Comparison of ENCODE assay signal across 22 cellular contexts in the genomic region with DNA sequence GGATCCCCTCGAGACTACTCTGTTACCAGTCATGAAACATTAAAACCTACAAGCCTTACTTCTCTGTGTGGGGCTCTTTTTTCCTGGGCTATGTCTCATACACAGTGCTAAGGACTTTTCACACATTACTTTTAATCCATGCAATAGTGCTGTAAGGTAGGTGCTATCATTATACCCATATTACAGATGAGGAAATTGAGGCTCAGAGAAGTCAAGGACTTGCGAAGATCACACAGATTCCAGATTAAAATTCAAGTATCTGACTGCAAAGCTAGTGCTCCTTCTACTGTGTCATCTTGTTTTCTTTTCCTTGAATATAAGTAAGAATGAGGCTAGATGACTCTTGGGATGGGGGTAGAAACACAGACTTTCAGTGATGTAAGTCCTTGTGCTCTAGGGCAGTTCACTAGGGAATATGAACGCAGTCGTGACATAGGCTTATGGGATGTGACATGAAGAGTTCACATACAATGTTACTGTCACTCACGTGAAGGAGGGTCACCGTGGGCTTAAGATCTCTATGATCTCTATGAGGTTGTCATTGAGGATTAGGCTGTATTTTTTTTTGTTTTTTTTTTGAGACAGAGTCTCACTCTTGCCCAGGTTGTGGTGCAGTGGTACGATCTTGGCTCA. TPM values are rescaled to one million over a fixed set of nuclear protein-coding genes. Genes with fewer than 3 reads are reported as not detected.
DNase-seq lines count a peak whose midpoint lies in the region; ATAC-seq and TF ChIP-seq lines count a peak whose summit lies in the region.
"Had no signal": no experiment of that assay in that cellular context is flagged by ENCODE, and none has a peak within 500 bp of the region (broad histone marks: within the 10 kb centered on the region; RNA-seq: fewer than 3 reads in every experiment).

No MANE protein-coding gene starts in this region.

- TF ChIP-seq POLR2A in gastroesophageal sphincter (IDR thresholded peaks at IDR 0.05): no peak

- H3K9me3 ChIP-seq in gastroesophageal sphincter (no peaks in the 10 kb centered on the region), stomach smooth muscle (ENCODE audit: control insufficient read depth in 2 of 2, low read length in 2 of 2) (no peaks in the 10 kb centered on the region), PC-9 (ENCODE audit: insufficient read depth, low read depth) (no peaks in the 10 kb centered on the region)

- WGBS in gastroesophageal sphincter (ENCODE audit: low coverage in 1 of 2), 2 donors: 51 to 60% methylated on average over 1 to 7 of the region's 7 CpGs

- H3K4me3 ChIP-seq in gastroesophageal sphincter (no peak overlapping the region), stomach smooth muscle (ENCODE audit: low read length in 2 of 2) (no peak overlapping the region), PC-9 (no peak overlapping the region)
- H3K4me3 ChIP-seq: BLaER1 treated with 17β-estradiol and CSF1 and Interleukin-3, amounts not matched to agents 10 nM and 100 nM; GM12878 had no signal

- no peak overlapping the region for H3K4me3 Mint-ChIP-seq in stimulated activated naive CD8-positive, alpha-beta T cell treated with anti-CD3 and anti-CD28 coated beads, Interleukin-15, amount 100 ng/mL, for 72 hours
- H3K4me3 Mint-ChIP-seq: B cell; CD8-positive, alpha-beta T cell; HFFc6 had no signal

- H4K20me1 ChIP-seq in PC-9 (ENCODE audit: insufficient read depth): no peaks in the 10 kb centered on the region
- H4K20me1 ChIP-seq: BLaER1 treated with 17β-estradiol and CSF1 and Interleukin-3, amounts not matched to agents 10 nM and 100 nM had no signal

- H3K79me2 ChIP-seq in PC-9 (ENCODE audit: low read depth): no peaks in the 10 kb centered on the region

- H3K4me1 ChIP-seq in gastroesophageal sphincter (peaks cover 0 to 7% (median 0%) of the 10 kb centered on the region in 3 donors), stomach smooth muscle (ENCODE audit: control insufficient read depth, insufficient read depth, low read length) (no peaks in the 10 kb centered on the region), PC-9 (replicated peaks; ENCODE audit: insufficient read depth) (peaks cover 9% of the 10 kb centered on the region)

- CTCF ChIA-PET in PC-9 (lab: Charles Lee): no interaction called here

- H3K27ac Mint-ChIP-seq in stimulated activated naive CD8-positive, alpha-beta T cell treated with anti-CD3 and anti-CD28 coated beads, Interleukin-15, amount 100 ng/mL, for 72 hours: peak overlapping the region; percentile 42 to 69
- H3K27ac Mint-ChIP-seq: B cell; CD8-positive, alpha-beta T cell; HFFc6 had no signal

- ATAC-seq in stimulated activated naive CD8-positive, alpha-beta T cell treated with anti-CD3 and anti-CD28 coated beads, Interleukin-15, amount 100 ng/mL, for 72 hours: no peak
- no peak for ATAC-seq in stimulated activated naive CD8-positive, alpha-beta T cell treated with anti-CD3 and anti-CD28 coated beads, Interleukin-15, Interleukin-2, amounts not matched to agents 100 U/mL and 50 U/mL, for 24 hours
- ATAC-seq in gastroesophageal sphincter: no peak
- ATAC-seq: CD8-positive, alpha-beta T cell; GM12878; HCT116 had no signal

- peaks cover 0 to 53% of the 10 kb centered on the region in 2 donors for H3K36me3 ChIP-seq in gastroesophageal sphincter
- peaks cover 40 to 50% of the 10 kb centered on the region in 2 donors for H3K36me3 ChIP-seq in stomach smooth muscle (ENCODE audit: control insufficient read depth in 2 of 2, insufficient read depth in 2 of 2, low read length in 2 of 2)
- H3K36me3 ChIP-seq in PC-9 (ENCODE audit: low read depth): no peaks in the 10 kb centered on the region
- H3K36me3 ChIP-seq: BLaER1 treated with 17β-estradiol and CSF1 and Interleukin-3, amounts not matched to agents 10 nM and 100 nM had no signal

- H3K27ac ChIP-seq in gastroesophageal sphincter: peak overlapping the region in 3 of 4 donors; percentile 44 to 77 (median 47)
- H3K27ac ChIP-seq in stomach smooth muscle (ENCODE audit: low read length): peak overlapping the region; percentile 41
- no peak overlapping the region for H3K27ac ChIP-seq in PC-9
- H3K27ac ChIP-seq: BLaER1 treated with 17β-estradiol and CSF1 and Interleukin-3, amounts not matched to agents 10 nM and 100 nM; HL-60 had no signal

- intact Hi-C loops in PC-9 (cut with micrococcal nuclease; ENCODE audit: unreplicated experiment): no loop called here

- TF ChIP-seq EP300 in gastroesophageal sphincter (IDR thresholded peaks at IDR 0.05): no peak

- H3F3A ChIP-seq in PC-9 (ENCODE audit: insufficient read depth, low read depth): peaks cover 4% of the 10 kb centered on the region; the same call in 1 of the 2 replicates

- H2AFZ ChIP-seq in PC-9: no peak overlapping the region

- BruUV-seq in PC-9 (replicated peaks; lab: Mats Ljungman, UMichigan): no TSS peak

- H3K27me3 ChIP-seq in gastroesophageal sphincter (no peaks in the 10 kb centered on the region), stomach smooth muscle (ENCODE audit: control insufficient read depth in 1 of 2, insufficient read depth in 2 of 2, low read length in 2 of 2) (no peaks in the 10 kb centered on the region), PC-9 (ENCODE audit: insufficient read depth, low read depth) (no peaks in the 10 kb centered on the region)
- H3K27me3 ChIP-seq: BLaER1 treated with 17β-estradiol and CSF1 and Interleukin-3, amounts not matched to agents 10 nM and 100 nM had no signal

- TF ChIP-seq CTCF in gastroesophageal sphincter (IDR thresholded peaks at IDR 0.05) (no peak), PC-9 (conservative IDR thresholded peaks at IDR 0.05) (no peak)

- H3K4me2 ChIP-seq in PC-9: no peak overlapping the region
- H3K4me2 ChIP-seq: BLaER1 treated with 17β-estradiol and CSF1 and Interleukin-3, amounts not matched to agents 10 nM and 100 nM had no signal

- H3K27me3 Mint-ChIP-seq in stimulated activated naive CD8-positive, alpha-beta T cell treated with anti-CD3 and anti-CD28 coated beads, Interleukin-15, amount 100 ng/mL, for 72 hours: no peaks in the 10 kb centered on the region
- H3K27me3 Mint-ChIP-seq: B cell had no signal

- H3K9me2 ChIP-seq in PC-9 (ENCODE audit: insufficient read depth): no peaks in the 10 kb centered on the region

- no peak overlapping the region for H3K9ac ChIP-seq in stomach smooth muscle (ENCODE audit: low read length in 2 of 2)
- H3K9ac ChIP-seq: BLaER1 treated with 17β-estradiol and CSF1 and Interleukin-3, amounts not matched to agents 10 nM and 100 nM had no signal

- DNase-seq in stimulated activated naive CD8-positive, alpha-beta T cell treated with anti-CD3 and anti-CD28 coated beads, Interleukin-15, amount 100 ng/mL, for 72 hours: no peak
- no peak for DNase-seq in stimulated activated naive CD8-positive, alpha-beta T cell treated with anti-CD3 and anti-CD28 coated beads, Interleukin-15, Interleukin-2, amounts not matched to agents 100 U/mL and 50 U/mL, for 24 hours
- DNase-seq in NCI-H1436 treated with DMSO at 0.1 percent for 48 hours (lab: John Stamatoyannopoulos, UW) (no peak), PC-9 (no peak)
- DNase-seq: CD8-positive, alpha-beta T cell; DMS 273 treated with DMSO at 0.1 percent for 48 hours; DMS53; DND-41; EL; GOT3; H7; HFFc6 had no signal

- POLR2A ChIA-PET in PC-9 (lab: Charles Lee; ENCODE audit: unreplicated experiment): no interaction called here

- H3K4me1 Mint-ChIP-seq in stimulated activated naive CD8-positive, alpha-beta T cell treated with anti-CD3 and anti-CD28 coated beads, Interleukin-15, amount 100 ng/mL, for 72 hours: peaks cover 34% of the 10 kb centered on the region

- H3K9me3 Mint-ChIP-seq in stimulated activated naive CD8-positive, alpha-beta T cell treated with anti-CD3 and anti-CD28 coated beads, Interleukin-15, amount 100 ng/mL, for 72 hours: no peaks in the 10 kb centered on the region
- H3K9me3 Mint-ChIP-seq: CD8-positive, alpha-beta T cell; HFFc6 had no signal

RNA-seq across cellular contexts. Expression of gene DGUOK, which starts 7.0 kb away (rescaled TPM):
- total RNA-seq in gastroesophageal sphincter (10 to 100 TPM; 32.6 to 61.3 (median 38.6) TPM), PC-9 (2021) (72.3 and 78.7 TPM in 2 replicates)

RNA-seq across cellular contexts. Expression of gene ACTG2, which starts 26.9 kb away (rescaled TPM):
- total RNA-seq in gastroesophageal sphincter (1,000 to 10,000 TPM; 2,261 to 5,929 (median 3,123) TPM), PC-9 (2021) (not detected in 2 replicates)
- total RNA-seq: A172; B cell; CD8-positive, alpha-beta T cell; G401; HT1080 had no signal

Comparison
In these comparisons a context has a peak if more than half of its experiments do, and no peak if none do; other contexts are left out.
1. RNA of gene ACTG2, which starts 26.9 kb away (total RNA-seq): 2,261 to 5,929 TPM in gastroesophageal sphincter; not detected in PC-9; every median in the first group is over 1,000 times any median in the second.